ENCODE assay signal across 1 cellular context in the genomic region with DNA sequence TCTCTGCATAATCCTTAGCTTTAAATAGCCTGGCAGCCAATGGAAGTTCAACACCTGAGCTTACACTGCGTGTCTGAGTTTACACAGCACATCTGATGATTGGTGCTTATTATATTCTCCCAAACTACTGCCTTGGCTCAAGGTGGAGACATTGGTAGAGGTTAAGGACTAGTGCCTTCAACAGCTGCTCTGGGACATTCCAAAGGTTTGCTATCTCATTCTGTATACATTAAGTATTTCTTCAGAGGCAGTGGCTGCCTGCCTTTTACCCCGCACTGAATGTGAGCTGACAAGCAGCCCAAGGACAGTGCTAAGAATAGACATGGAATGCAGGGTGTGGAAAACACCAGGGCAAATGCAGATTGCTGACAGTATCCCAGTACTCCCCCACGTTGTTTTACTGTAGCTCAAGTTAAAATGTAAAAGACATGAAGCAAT.
TF ChIP-seq lines count a peak whose summit lies in the region.

No MANE protein-coding gene starts in this region.

TF ChIP-seq in SK-N-SH treated with all-trans-retinoic acid at 6 μM for 48 hours, 23 proteins besides CTCF, POLR2A, EP300 and RAD21 (continued from another document):
- TF ChIP-seq, protein P1, sequence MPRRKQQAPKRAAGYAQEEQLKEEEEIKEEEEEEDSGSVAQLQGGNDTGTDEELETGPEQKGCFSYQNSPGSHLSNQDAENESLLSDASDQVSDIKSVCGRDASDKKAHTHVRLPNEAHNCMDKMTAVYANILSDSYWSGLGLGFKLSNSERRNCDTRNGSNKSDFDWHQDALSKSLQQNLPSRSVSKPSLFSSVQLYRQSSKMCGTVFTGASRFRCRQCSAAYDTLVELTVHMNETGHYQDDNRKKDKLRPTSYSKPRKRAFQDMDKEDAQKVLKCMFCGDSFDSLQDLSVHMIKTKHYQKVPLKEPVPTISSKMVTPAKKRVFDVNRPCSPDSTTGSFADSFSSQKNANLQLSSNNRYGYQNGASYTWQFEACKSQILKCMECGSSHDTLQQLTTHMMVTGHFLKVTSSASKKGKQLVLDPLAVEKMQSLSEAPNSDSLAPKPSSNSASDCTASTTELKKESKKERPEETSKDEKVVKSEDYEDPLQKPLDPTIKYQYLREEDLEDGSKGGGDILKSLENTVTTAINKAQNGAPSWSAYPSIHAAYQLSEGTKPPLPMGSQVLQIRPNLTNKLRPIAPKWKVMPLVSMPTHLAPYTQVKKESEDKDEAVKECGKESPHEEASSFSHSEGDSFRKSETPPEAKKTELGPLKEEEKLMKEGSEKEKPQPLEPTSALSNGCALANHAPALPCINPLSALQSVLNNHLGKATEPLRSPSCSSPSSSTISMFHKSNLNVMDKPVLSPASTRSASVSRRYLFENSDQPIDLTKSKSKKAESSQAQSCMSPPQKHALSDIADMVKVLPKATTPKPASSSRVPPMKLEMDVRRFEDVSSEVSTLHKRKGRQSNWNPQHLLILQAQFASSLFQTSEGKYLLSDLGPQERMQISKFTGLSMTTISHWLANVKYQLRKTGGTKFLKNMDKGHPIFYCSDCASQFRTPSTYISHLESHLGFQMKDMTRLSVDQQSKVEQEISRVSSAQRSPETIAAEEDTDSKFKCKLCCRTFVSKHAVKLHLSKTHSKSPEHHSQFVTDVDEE (CRISPR knock-in tag; IDR thresholded peaks at IDR 0.05): no peak
- TF ChIP-seq, protein P2, sequence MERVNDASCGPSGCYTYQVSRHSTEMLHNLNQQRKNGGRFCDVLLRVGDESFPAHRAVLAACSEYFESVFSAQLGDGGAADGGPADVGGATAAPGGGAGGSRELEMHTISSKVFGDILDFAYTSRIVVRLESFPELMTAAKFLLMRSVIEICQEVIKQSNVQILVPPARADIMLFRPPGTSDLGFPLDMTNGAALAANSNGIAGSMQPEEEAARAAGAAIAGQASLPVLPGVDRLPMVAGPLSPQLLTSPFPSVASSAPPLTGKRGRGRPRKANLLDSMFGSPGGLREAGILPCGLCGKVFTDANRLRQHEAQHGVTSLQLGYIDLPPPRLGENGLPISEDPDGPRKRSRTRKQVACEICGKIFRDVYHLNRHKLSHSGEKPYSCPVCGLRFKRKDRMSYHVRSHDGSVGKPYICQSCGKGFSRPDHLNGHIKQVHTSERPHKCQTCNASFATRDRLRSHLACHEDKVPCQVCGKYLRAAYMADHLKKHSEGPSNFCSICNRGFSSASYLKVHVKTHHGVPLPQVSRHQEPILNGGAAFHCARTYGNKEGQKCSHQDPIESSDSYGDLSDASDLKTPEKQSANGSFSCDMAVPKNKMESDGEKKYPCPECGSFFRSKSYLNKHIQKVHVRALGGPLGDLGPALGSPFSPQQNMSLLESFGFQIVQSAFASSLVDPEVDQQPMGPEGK (CRISPR knock-in tag; IDR thresholded peaks at IDR 0.05; ENCODE audit: borderline replicate concordance): no peak
- TF ChIP-seq, protein P3, sequence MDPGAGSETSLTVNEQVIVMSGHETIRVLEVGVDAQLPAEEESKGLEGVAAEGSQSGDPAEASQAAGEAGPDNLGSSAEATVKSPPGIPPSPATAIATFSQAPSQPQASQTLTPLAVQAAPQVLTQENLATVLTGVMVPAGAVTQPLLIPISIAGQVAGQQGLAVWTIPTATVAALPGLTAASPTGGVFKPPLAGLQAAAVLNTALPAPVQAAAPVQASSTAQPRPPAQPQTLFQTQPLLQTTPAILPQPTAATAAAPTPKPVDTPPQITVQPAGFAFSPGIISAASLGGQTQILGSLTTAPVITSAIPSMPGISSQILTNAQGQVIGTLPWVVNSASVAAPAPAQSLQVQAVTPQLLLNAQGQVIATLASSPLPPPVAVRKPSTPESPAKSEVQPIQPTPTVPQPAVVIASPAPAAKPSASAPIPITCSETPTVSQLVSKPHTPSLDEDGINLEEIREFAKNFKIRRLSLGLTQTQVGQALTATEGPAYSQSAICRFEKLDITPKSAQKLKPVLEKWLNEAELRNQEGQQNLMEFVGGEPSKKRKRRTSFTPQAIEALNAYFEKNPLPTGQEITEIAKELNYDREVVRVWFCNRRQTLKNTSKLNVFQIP (CRISPR knock-in tag; IDR thresholded peaks at IDR 0.05; ENCODE audit: borderline replicate concordance, low read depth): no peak
- TF ChIP-seq ZFP30 (CRISPR knock-in tag; IDR thresholded peaks at IDR 0.05) (no peak), ZFP3 (CRISPR knock-in tag; IDR thresholded peaks at IDR 0.05) (no peak)
TF ChIP-seq in SK-N-SH treated with all-trans-retinoic acid at 6 μM for 48 hours: peak in this region for 0.
